Comparison of ENCODE assay signal across 1 cellular context in the genomic region with DNA sequence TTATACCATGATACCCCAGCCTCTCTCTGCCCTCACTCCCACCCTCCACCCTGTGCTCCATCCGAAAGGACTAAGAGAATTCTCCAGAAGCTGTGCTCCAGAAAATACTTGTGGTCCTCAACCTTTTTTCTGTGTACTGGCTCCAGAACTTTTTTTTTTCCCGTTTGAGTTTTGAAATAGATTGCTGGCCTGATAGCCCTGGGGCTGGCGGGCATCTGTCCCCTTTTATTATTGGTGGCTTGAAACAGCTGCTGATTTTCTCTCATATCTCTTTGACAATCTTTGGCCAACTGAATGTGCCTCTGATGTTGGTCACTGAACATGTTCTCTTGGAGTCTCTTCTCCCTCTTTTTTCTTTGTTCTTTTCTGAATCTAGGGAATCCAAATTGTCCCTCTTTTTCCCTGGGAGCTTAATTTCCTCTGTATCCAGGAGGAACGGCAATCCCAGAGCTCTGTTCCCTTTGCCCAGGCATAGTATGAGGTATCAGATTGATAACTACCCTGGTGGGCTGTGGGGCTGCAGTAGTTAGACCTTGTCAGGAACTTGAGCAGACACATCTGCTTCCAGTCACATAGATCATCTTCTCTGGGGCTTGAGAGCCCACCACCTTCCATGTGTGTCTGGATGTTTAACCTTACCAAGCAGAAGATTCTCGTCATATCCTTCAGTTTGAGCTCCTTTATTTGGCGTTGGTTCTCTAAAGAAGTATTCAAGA.
TF ChIP-seq lines count a peak whose summit lies in the region.

No MANE protein-coding gene starts in this region.

TF ChIP-seq in IMR-90, 13 proteins besides CTCF, POLR2A, EP300 and RAD21 (continued from another document):
- TF ChIP-seq RCOR1 (IDR thresholded peaks at IDR 0.05; ENCODE audit: insufficient replicate concordance, low read length) (no peak), BHLHE40 (IDR thresholded peaks at IDR 0.05; ENCODE audit: low read depth, low read length) (no peak), MXI1 (IDR thresholded peaks at IDR 0.05; ENCODE audit: borderline replicate concordance, low read depth, low read length) (no peak), CEBPB (IDR thresholded peaks at IDR 0.05; ENCODE audit: low read depth, low read length) (no peak), CHD1 (IDR thresholded peaks at IDR 0.05; ENCODE audit: low read depth, low read length) (no peak), NFE2L2 (IDR thresholded peaks at IDR 0.05; ENCODE audit: low read depth, low read length) (no peak), MAZ (IDR thresholded peaks at IDR 0.05; ENCODE audit: borderline replicate concordance, low read depth, low read length) (no peak), RFX5 (IDR thresholded peaks at IDR 0.05; ENCODE audit: low read depth, low read length) (no peak), SMC3 (IDR thresholded peaks at IDR 0.05; ENCODE audit: low read depth, low read length) (no peak), FOS (IDR thresholded peaks at IDR 0.05; ENCODE audit: low read depth, low read length) (no peak), MAFK (IDR thresholded peaks at IDR 0.05; ENCODE audit: low read depth, low read length) (no peak)
- TF ChIP-seq, protein P1, sequence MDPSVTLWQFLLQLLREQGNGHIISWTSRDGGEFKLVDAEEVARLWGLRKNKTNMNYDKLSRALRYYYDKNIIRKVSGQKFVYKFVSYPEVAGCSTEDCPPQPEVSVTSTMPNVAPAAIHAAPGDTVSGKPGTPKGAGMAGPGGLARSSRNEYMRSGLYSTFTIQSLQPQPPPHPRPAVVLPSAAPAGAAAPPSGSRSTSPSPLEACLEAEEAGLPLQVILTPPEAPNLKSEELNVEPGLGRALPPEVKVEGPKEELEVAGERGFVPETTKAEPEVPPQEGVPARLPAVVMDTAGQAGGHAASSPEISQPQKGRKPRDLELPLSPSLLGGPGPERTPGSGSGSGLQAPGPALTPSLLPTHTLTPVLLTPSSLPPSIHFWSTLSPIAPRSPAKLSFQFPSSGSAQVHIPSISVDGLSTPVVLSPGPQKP (IDR thresholded peaks at IDR 0.05; ENCODE audit: borderline replicate concordance, low read depth, low read length): no peak
